In genomic region chr5:470961-471749, GRCh38 we compare ENCODE assay signal across 8 cellular contexts. TPM values are rescaled to one million over a fixed set of nuclear protein-coding genes. Genes with fewer than 3 reads are reported as not detected.
DNase-seq lines count a peak whose midpoint lies in the region; ATAC-seq and TF ChIP-seq lines count a peak whose summit lies in the region.

No MANE protein-coding gene starts in this region.

- peaks cover 11% of the 10 kb centered on the region for H3K36me3 Mint-ChIP-seq in activated T-cell treated with anti-CD3 and anti-CD28 coated beads, Interleukin-2, amount 50 U/mL, for 4 hours (ENCODE audit: insufficient read depth)
- H3K36me3 Mint-ChIP-seq in WTC11 (no peaks in the 10 kb centered on the region; the same call in 1 of the 2 replicates), immature natural killer cell (peaks cover 0 to 3% (median 0%) of the 10 kb centered on the region in 3 donors)

- no peak for ATAC-seq in activated T-cell treated with anti-CD3 and anti-CD28 coated beads, Interleukin-2, amount 50 U/mL, for 4 hours
- ATAC-seq in WTC11 = no peak

- POLR2A ChIA-PET in WTC11 (lab: Charles Lee) = no interaction called here

- H3K4me3 Mint-ChIP-seq in activated T-cell treated with anti-CD3 and anti-CD28 coated beads, Interleukin-2, amount 50 U/mL, for 4 hours = peak overlapping the region; percentile 82
- H3K4me3 Mint-ChIP-seq in WTC11 = peak overlapping the region; percentile 64
- H3K4me3 Mint-ChIP-seq in immature natural killer cell = peak overlapping the region; percentile 68 to 77 (median 70)

- no peak for TF ChIP-seq CTCF in WTC11 (IDR thresholded peaks at IDR 0.05)
- TF ChIP-seq CTCF in tibial nerve (IDR thresholded peaks at IDR 0.05) = no peak

- peaks cover 0 to 40% (median 24%) of the 10 kb centered on the region in 4 donors for H3K4me1 ChIP-seq in tibial nerve

- H3K36me3 ChIP-seq in tibial nerve = peaks cover 0 to 42% (median 0%) of the 10 kb centered on the region in 3 donors

- WGBS in tibial nerve, 2 donors = 84 to 86% methylated on average over 30 to 31 of the region's 31 CpGs

- H3K9me3 ChIP-seq in tibial nerve = no peaks in the 10 kb centered on the region

- no peaks in the 10 kb centered on the region for H3K9me3 Mint-ChIP-seq in activated T-cell treated with anti-CD3 and anti-CD28 coated beads, Interleukin-2, amount 50 U/mL, for 4 hours
- H3K9me3 Mint-ChIP-seq in WTC11 (no peaks in the 10 kb centered on the region), immature natural killer cell (no peaks in the 10 kb centered on the region)

- DNase-seq in activated T-cell treated with anti-CD3 and anti-CD28 coated beads, Interleukin-2, amount 50 U/mL, for 4 hours = peak; percentile 4
- DNase-seq in activated T-cell treated with anti-CD3 and anti-CD28 coated beads, Interleukin-2, amount 50 U/mL, for 1 hour = no peak
- DNase-seq in WTC11 (ENCODE audit: low spot score) (peak; percentile 9), immature natural killer cell (no peak), substantia nigra (lab: John Stamatoyannopoulos, UW) (no peak), NCI-H1048 (lab: John Stamatoyannopoulos, UW) (no peak), tibial nerve (ENCODE audit: low spot score in 2 of 2) (no peak)
- DNase-seq in central memory CD4-positive, alpha-beta T cell = no peak

- peaks cover 20% of the 10 kb centered on the region for H3K4me1 Mint-ChIP-seq in activated T-cell treated with anti-CD3 and anti-CD28 coated beads, Interleukin-2, amount 50 U/mL, for 4 hours (ENCODE audit: low read depth)
- H3K4me1 Mint-ChIP-seq in WTC11 (peaks cover 9% of the 10 kb centered on the region), immature natural killer cell (peaks cover 9 to 16% of the 10 kb centered on the region in 2 donors)

- H3K27me3 Mint-ChIP-seq in activated T-cell treated with anti-CD3 and anti-CD28 coated beads, Interleukin-2, amount 50 U/mL, for 4 hours (ENCODE audit: low read depth) = peaks cover 6% of the 10 kb centered on the region
- peaks cover 32% of the 10 kb centered on the region for H3K27me3 Mint-ChIP-seq in WTC11 (ENCODE audit: low read depth)
- H3K27me3 Mint-ChIP-seq in immature natural killer cell (ENCODE audit: low read depth in 3 of 3) = peaks cover 2 to 5% (median 4%) of the 10 kb centered on the region in 3 donors

- H3K27ac ChIP-seq in substantia nigra (ENCODE audit: low read depth, low read length, poor library complexity, severe bottlenecking) = peak overlapping the region; percentile 21
- peak overlapping the region in 1 of 4 donors; percentile 87 for H3K27ac ChIP-seq in tibial nerve

- no peak for TF ChIP-seq EP300 in tibial nerve (IDR thresholded peaks at IDR 0.05)

- CTCF ChIA-PET in WTC11 (lab: Charles Lee) = interaction anchor here (0.9 to 4.3 kb wide), 5 partner anchors 23 to 199 kb away, joined by 4 to 23 read pairs (median 5); no protein-coding TSS in a partner anchor

- no peak overlapping the region for H3K4me3 ChIP-seq in tibial nerve

- H3K27ac Mint-ChIP-seq in WTC11 (no peak overlapping the region), immature natural killer cell (peak overlapping the region in 3 of 6 donors; percentile 42 to 72 (median 64))

- no peak for TF ChIP-seq POLR2A in tibial nerve (IDR thresholded peaks at IDR 0.05)

- peaks cover 0 to 15% of the 10 kb centered on the region in 2 donors for H3K27me3 ChIP-seq in tibial nerve

TF ChIP-seq in WTC11, 78 proteins besides CTCF, POLR2A, EP300 and RAD21:
- TF ChIP-seq OVOL2 (CRISPR knock-in tag; IDR thresholded peaks at IDR 0.05; ENCODE audit: borderline replicate concordance) = no peak
- TF ChIP-seq GRHL2 (CRISPR knock-in tag; IDR thresholded peaks at IDR 0.05; ENCODE audit: insufficient replicate concordance, severe bottlenecking) = no peak
- TF ChIP-seq MAX (CRISPR knock-in tag; IDR thresholded peaks at IDR 0.05) = no peak
- no peak for TF ChIP-seq GABPB1 (CRISPR knock-in tag; IDR thresholded peaks at IDR 0.05)
- no peak for TF ChIP-seq ZSCAN18 (CRISPR knock-in tag; IDR thresholded peaks at IDR 0.05)
- no peak for TF ChIP-seq GTF2I (CRISPR knock-in tag; conservative IDR thresholded peaks at IDR 0.05)
- no peak for TF ChIP-seq JUN (CRISPR knock-in tag; IDR thresholded peaks at IDR 0.05)
- no peak for TF ChIP-seq ATF2 (CRISPR knock-in tag; IDR thresholded peaks at IDR 0.05; ENCODE audit: borderline replicate concordance, low read depth)
- TF ChIP-seq FOXP1 (CRISPR knock-in tag; IDR thresholded peaks at IDR 0.05; ENCODE audit: borderline replicate concordance) = no peak
- no peak for TF ChIP-seq E2F5 (CRISPR knock-in tag; IDR thresholded peaks at IDR 0.05)
- no peak for TF ChIP-seq STAT6 (CRISPR knock-in tag; conservative IDR thresholded peaks at IDR 0.05; ENCODE audit: low read depth)
- TF ChIP-seq FOXJ3 (CRISPR knock-in tag; IDR thresholded peaks at IDR 0.05; ENCODE audit: borderline replicate concordance) = no peak

RNA-seq across cellular contexts. Expression of gene EXOC3, which starts 28.2 kb away (rescaled TPM):
- 10 to 100 TPM; 62.7 to 78.3 (median 67.2) TPM for total RNA-seq in activated T-cell treated with anti-CD3 and anti-CD28 coated beads, Interleukin-2, amount 50 U/mL, for 4 hours
- total RNA-seq in WTC11 (2021) = 60.1 to 62.4 TPM (median 62.2 TPM) in 3 replicates
- 10 to 100 TPM; 22.6 to 43.9 (median 34.0) TPM for polyA plus RNA-seq in immature natural killer cell
- 10 to 100 TPM; 53.5 to 98.4 (median 58.8) TPM for total RNA-seq in tibial nerve

RNA-seq across cellular contexts. Expression of gene SLC9A3, which starts 53.1 kb away (rescaled TPM):
- 1 to 10 TPM; 3.4 to 4.9 (median 3.5) TPM for total RNA-seq in activated T-cell treated with anti-CD3 and anti-CD28 coated beads, Interleukin-2, amount 50 U/mL, for 4 hours
- total RNA-seq in WTC11 (2021) = 1.2 to 1.7 TPM (median 1.6 TPM) in 3 replicates
- 1 to 10 TPM in 2 of 3 donors, under 1 TPM in 1; 0.66 to 1.7 (median 1.5) TPM for polyA plus RNA-seq in immature natural killer cell
- total RNA-seq in tibial nerve = 10 to 100 TPM; 11.4 to 32.7 (median 17.9) TPM

Comparison
In these comparisons a context has a peak if more than half of its experiments do, and no peak if none do; other contexts are left out.
1. DNase-seq: peak in activated T-cell treated with anti-CD3 and anti-CD28 coated beads, Interleukin-2, amount 50 U/mL, for 4 hours (single experiment) and WTC11 (single experiment); none in activated T-cell treated with anti-CD3 and anti-CD28 coated beads, Interleukin-2, amount 50 U/mL, for 1 hour (single experiment), immature natural killer cell (0 of 3), substantia nigra (0 of 49), central memory CD4-positive, alpha-beta T cell (single experiment), NCI-H1048 (single experiment) and tibial nerve (0 of 2).
2. Peak in every context shown above with its lines, with median percentiles within 50 percentile points of each other: H3K4me3 Mint-ChIP-seq.